ENCODE assay signal across 23 cellular contexts in genomic region chr6:119012521-119012920, GRCh38.
DNase-seq lines count a peak whose midpoint lies in the region; TF ChIP-seq lines count a peak whose summit lies in the region.
"Had no signal": no experiment of that assay in that cellular context is flagged by ENCODE, and none has a peak within 500 bp of the region (broad histone marks: within the 10 kb centered on the region; RNA-seq: fewer than 3 reads in every experiment).

No MANE protein-coding gene starts in this region.

- H4K91ac ChIP-seq in trophoblast cell (ENCODE audit: low read depth, low read length), result no peak overlapping the region

- H2BK5ac ChIP-seq in trophoblast cell (ENCODE audit: low read depth, low read length, poor library complexity), result no peak overlapping the region

- intact Hi-C loops in mammary epithelial cell (cut with micrococcal nuclease) (no loop called here), vagina (cut with DNase I) (no loop called here)

- no peaks in the 10 kb centered on the region for H4K20me1 ChIP-seq in mammary epithelial cell (ENCODE audit: insufficient read depth, low read length)

- H3K4me3 ChIP-seq in mammary epithelial cell (replicated peaks in 1 of 3; ENCODE audit: insufficient read depth in 1 of 3, low read depth in 2 of 3, low read length in 3 of 3) (no peak overlapping the region), trophoblast cell (ENCODE audit: low read depth, low read length) (no peak overlapping the region), vagina (no peak overlapping the region)
- H3K4me3 ChIP-seq: Peyer's patch, SJSA1 had no signal

- H3K23ac ChIP-seq in trophoblast cell (ENCODE audit: low read length), result no peak overlapping the region

- TF ChIP-seq POLR2A in vagina (IDR thresholded peaks at IDR 0.05), result no peak

- H3K27me3 ChIP-seq in mammary epithelial cell (ENCODE audit: insufficient read depth, low read length), result no peaks in the 10 kb centered on the region
- H3K27me3 ChIP-seq in trophoblast cell (ENCODE audit: insufficient read depth, low read length), result no peaks in the 10 kb centered on the region
- no peaks in the 10 kb centered on the region for H3K27me3 ChIP-seq in vagina
- H3K27me3 ChIP-seq: Peyer's patch, SJSA1 had no signal

- H3K4me2 ChIP-seq in mammary epithelial cell (ENCODE audit: insufficient read depth, low read depth, low read length) (no peak overlapping the region), trophoblast cell (ENCODE audit: low read length) (no peak overlapping the region)

- no TSS peak for BruUV-seq in mammary epithelial cell (replicated peaks; lab: Mats Ljungman, UMichigan)

- H4K8ac ChIP-seq in trophoblast cell (ENCODE audit: low read depth, low read length), result no peak overlapping the region

- H3K9me3 ChIP-seq in mammary epithelial cell (replicated peaks; ENCODE audit: insufficient read depth, low read length) (no peaks in the 10 kb centered on the region), trophoblast cell (ENCODE audit: insufficient read depth, low read depth, low read length) (no peaks in the 10 kb centered on the region), vagina (no peaks in the 10 kb centered on the region)
- H3K9me3 ChIP-seq: Peyer's patch, SJSA1 had no signal

- CTCF ChIA-PET in mammary epithelial cell (lab: Charles Lee; ENCODE audit: low non-redundant PET), result no interaction called here

- H3K79me2 ChIP-seq in mammary epithelial cell (ENCODE audit: insufficient read depth, low read length), result no peaks in the 10 kb centered on the region
- no peaks in the 10 kb centered on the region for H3K79me2 ChIP-seq in trophoblast cell (ENCODE audit: control insufficient read depth, insufficient read depth, low read length, poor library complexity)

- in situ Hi-C loops in mammary epithelial cell (cut with MboI; ENCODE audit: low sequenced_read_pairs in 2 of 2), result no loop called here

- no peak overlapping the region for H3K4ac ChIP-seq in trophoblast cell (ENCODE audit: low read depth, low read length)

- H3K18ac ChIP-seq in trophoblast cell (ENCODE audit: low read length), result no peak overlapping the region

- H3K36me3 ChIP-seq in mammary epithelial cell (ENCODE audit: insufficient read depth, low read length), result no peaks in the 10 kb centered on the region
- H3K36me3 ChIP-seq in trophoblast cell (ENCODE audit: control insufficient read depth in 1 of 2, insufficient read depth in 2 of 2, low read length in 2 of 2), result no peaks in the 10 kb centered on the region
- H3K36me3 ChIP-seq in vagina, result no peaks in the 10 kb centered on the region
- H3K36me3 ChIP-seq: Peyer's patch, SJSA1 had no signal

- H3K9ac ChIP-seq in mammary epithelial cell (ENCODE audit: insufficient read depth, low read length) (no peak overlapping the region), trophoblast cell (ENCODE audit: low read length) (no peak overlapping the region)

- no peaks in the 10 kb centered on the region for H3K4me1 ChIP-seq in mammary epithelial cell (ENCODE audit: insufficient read depth, low read length)
- H3K4me1 ChIP-seq in trophoblast cell (ENCODE audit: control insufficient read depth in 1 of 2, insufficient read depth in 2 of 2, low read length in 2 of 2), result no peaks in the 10 kb centered on the region
- no peaks in the 10 kb centered on the region for H3K4me1 ChIP-seq in vagina
- H3K4me1 ChIP-seq: Peyer's patch, SJSA1 had no signal

- dilution Hi-C loops in mammary epithelial cell (cut with HindIII; ENCODE audit: low sequenced_read_pairs), result no loop called here

- 83% methylated on average over 1 of the region's 1 CpG for WGBS in mammary epithelial cell (ENCODE audit: low coverage, missing lambda C conversion rate)
- no CpG with 5 or more reads among the region's 1 CpG for WGBS in trophoblast cell (ENCODE audit: extremely low coverage, insufficient coverage, insufficient read length)

- no peak overlapping the region for H2BK120ac ChIP-seq in trophoblast cell (ENCODE audit: insufficient read depth, low read length, poor library complexity)

- H3K14ac ChIP-seq in trophoblast cell (ENCODE audit: low read length), result no peak overlapping the region

- H3K27ac ChIP-seq in mammary epithelial cell (ENCODE audit: insufficient read depth, low read depth, low read length) (no peak overlapping the region), trophoblast cell (ENCODE audit: low read depth, low read length) (no peak overlapping the region), vagina (no peak overlapping the region)
- H3K27ac ChIP-seq: C4-2B, Peyer's patch, SJSA1 had no signal

- TF ChIP-seq CTCF in mammary epithelial cell (conservative IDR thresholded peaks at IDR 0.05 in 1 of 2, IDR thresholded peaks at IDR 0.05 in 1 of 2; ENCODE audit: extremely low read depth in 1 of 2, insufficient read depth in 1 of 2, low read depth in 1 of 2, low read length in 2 of 2) (no peak), vagina (IDR thresholded peaks at IDR 0.05) (no peak)

- peak; percentile 23 for DNase-seq in Daoy (ENCODE audit: low read depth)
- peak; percentile 50 for DNase-seq in LHCN-M2 (ENCODE audit: low read depth)
- DNase-seq in mammary epithelial cell, result peak; percentile 30
- DNase-seq in trophoblast cell, result peak; percentile 7 to 40
- DNase-seq in NCI-H82 treated with DMSO at 0.1 percent for 48 hours (lab: John Stamatoyannopoulos, UW; ENCODE audit: unreplicated experiment), result no peak
- no peak for DNase-seq in vagina (ENCODE audit: extremely low spot score in 2 of 2)
- no peak for DNase-seq in NCI-H146 (lab: John Stamatoyannopoulos, UW)
- DNase-seq in activated effector memory CD4-positive, alpha-beta T cell treated with Interleukin-2 at 50 U/mL for 16 hours, result no peak
- DNase-seq: Calu3; CD8-positive, alpha-beta memory T cell; DMS153; GF-D8; HFFc6; Kasumi-1; NCI-H1092; NCI-H1436 treated with DMSO at 0.1 percent for 48 hours; NCI-H2029; NCI-H2227 treated with DMSO at 0.1 percent for 48 hours; NCI-H510A treated with DMSO at 0.1 percent for 48 hours; NCI-H774; Peyer's patch had no signal

- no peaks in the 10 kb centered on the region for H3K79me1 ChIP-seq in trophoblast cell (ENCODE audit: low read length)

- H2AK5ac ChIP-seq in trophoblast cell (ENCODE audit: low read length), result no peak overlapping the region

- no peak overlapping the region for H2BK12ac ChIP-seq in trophoblast cell (ENCODE audit: low read length)

- no peak overlapping the region for H4K12ac ChIP-seq in trophoblast cell (ENCODE audit: low read depth, low read length)

- H2AFZ ChIP-seq in mammary epithelial cell (ENCODE audit: low read depth, low read length) (no peak overlapping the region), trophoblast cell (ENCODE audit: insufficient read depth, low read length, poor library complexity) (no peak overlapping the region)

Comparison
In these comparisons a context has a peak if more than half of its experiments do, and no peak if none do; other contexts are left out.
1. DNase-seq: peak in Daoy (single experiment), LHCN-M2 (single experiment), mammary epithelial cell (single experiment) and trophoblast cell (2 of 2); none in NCI-H82 treated with DMSO at 0.1 percent for 48 hours (single experiment), vagina (0 of 2), NCI-H146 (single experiment) and activated effector memory CD4-positive, alpha-beta T cell treated with Interleukin-2 at 50 U/mL for 16 hours (single experiment).